8 cellular contexts compared by ENCODE assay signal in the genomic region with DNA sequence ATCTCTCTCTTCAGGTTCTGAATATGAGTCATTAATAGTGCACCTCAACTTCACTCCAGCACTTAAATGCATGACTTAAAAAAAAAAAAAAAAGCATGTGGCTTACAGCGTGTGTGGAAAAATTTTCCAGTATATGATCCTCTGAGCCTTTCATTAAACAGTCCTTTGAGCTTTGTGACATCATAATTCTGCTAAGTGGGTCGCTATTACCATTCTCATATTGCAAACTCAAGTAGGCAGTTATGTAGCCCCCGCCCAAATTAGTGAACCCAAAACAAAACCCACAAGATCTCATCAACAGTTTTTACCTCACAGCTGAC. TPM values are rescaled to one million over a fixed set of nuclear protein-coding genes. Genes with fewer than 3 reads are reported as not detected.
DNase-seq lines count a peak whose midpoint lies in the region; ATAC-seq and TF ChIP-seq lines count a peak whose summit lies in the region.

No MANE protein-coding gene starts in this region.

- H3K4me1 ChIP-seq in RWPE2 (ENCODE audit: insufficient read depth, poor library complexity, severe bottlenecking) (peaks cover 8% of the 10 kb centered on the region), sigmoid colon (peaks cover 0 to 14% (median 6%) of the 10 kb centered on the region in 4 donors)

- H3K4me3 ChIP-seq in RWPE2 (ENCODE audit: severe bottlenecking), result peak overlapping the region; percentile 91
- H3K4me3 ChIP-seq in fibroblast of mammary gland (ENCODE audit: control insufficient read depth, low read depth, low read length), result peak overlapping the region; percentile 71
- H3K4me3 ChIP-seq in sigmoid colon, result peak overlapping the region; percentile 64 to 91 (median 70)

- intact Hi-C loops in sigmoid colon (cut with DNase I), result loop anchor here (10.0 kb wide), 1 partner anchor 196 kb away; a partner anchor contains a TSS

- DNase-seq in RWPE2 (ENCODE audit: low spot score) (no peak), fibroblast of mammary gland (ENCODE audit: low read depth) (peak; percentile 12), sigmoid colon (no peak), NCI-H1105 treated with DMSO at 0.1 percent for 48 hours (lab: John Stamatoyannopoulos, UW) (no peak), omental fat pad (ENCODE audit: low spot score) (no peak)

- TF ChIP-seq POLR2A in sigmoid colon (IDR thresholded peaks at IDR 0.05), result no peak

- H3K27me3 ChIP-seq in RWPE2 (ENCODE audit: insufficient read depth, poor library complexity, severe bottlenecking), result no peaks in the 10 kb centered on the region
- no peaks in the 10 kb centered on the region for H3K27me3 ChIP-seq in sigmoid colon

- TF ChIP-seq EP300 in sigmoid colon (IDR thresholded peaks at IDR 0.05), result no peak

- peak overlapping the region; percentile 78 for H3K27ac ChIP-seq in RWPE2 (ENCODE audit: poor library complexity, severe bottlenecking)
- H3K27ac ChIP-seq in sigmoid colon, result peak overlapping the region; percentile 82 to 95 (median 90)

- ATAC-seq in GM18858 (IDR thresholded peaks at IDR 0.05; ENCODE audit: unreplicated experiment), result peak; percentile 1
- ATAC-seq in RWPE2 (ENCODE audit: low read depth), result no peak
- no peak for ATAC-seq in HG03045 (IDR thresholded peaks at IDR 0.05; ENCODE audit: unreplicated experiment)
- no peak for ATAC-seq in omental fat pad (ENCODE audit: low FRiP score)
- ATAC-seq in HG02973 (IDR thresholded peaks at IDR 0.05; ENCODE audit: unreplicated experiment), result no peak

- TF ChIP-seq CTCF in RWPE2 (IDR thresholded peaks at IDR 0.05; ENCODE audit: poor library complexity, severe bottlenecking), result no peak
- no peak for TF ChIP-seq CTCF in fibroblast of mammary gland (conservative IDR thresholded peaks at IDR 0.05; ENCODE audit: control insufficient read depth, insufficient read depth, low read depth, low read length)
- TF ChIP-seq CTCF in sigmoid colon (IDR thresholded peaks at IDR 0.05), result no peak
- no peak for TF ChIP-seq CTCF in omental fat pad (IDR thresholded peaks at IDR 0.05)

- 7 to 12% methylated on average over 3 of the region's 3 CpGs for WGBS in sigmoid colon, 2 donors

- H3K9me3 ChIP-seq in RWPE2 (ENCODE audit: severe bottlenecking), result no peaks in the 10 kb centered on the region
- H3K9me3 ChIP-seq in sigmoid colon, result no peaks in the 10 kb centered on the region

- peaks cover 34% of the 10 kb centered on the region for H3K36me3 ChIP-seq in RWPE2 (ENCODE audit: low read depth)
- peaks cover 9 to 28% (median 13%) of the 10 kb centered on the region in 4 donors for H3K36me3 ChIP-seq in sigmoid colon

RNA-seq across cellular contexts. Expression of a gene that starts 0.7 kb away (rescaled TPM):
- 10 to 100 TPM; 15.5 to 25.7 (median 20.4) TPM for total RNA-seq in sigmoid colon
- 1 to 10 TPM; 4.8 to 9.7 (median 7.9) TPM for polyA plus RNA-seq in sigmoid colon
- 10 to 100 TPM; 16.9 to 29.5 (median 21.5) TPM for total RNA-seq in omental fat pad

RNA-seq across cellular contexts. Expression of a gene that starts 58.0 kb away (rescaled TPM):
- total RNA-seq in sigmoid colon (1 to 10 TPM in 3 of 4 donors, under 1 TPM in 1; 0.33 to 7.5 (median 3.6) TPM), omental fat pad (1 to 10 TPM in 3 of 4 donors, under 1 TPM in 1; 0.72 to 4.3 (median 1.2) TPM)
- under 1 TPM in 2 of 3 donors, not detected in 1; under 0.01 to 0.35 TPM for polyA plus RNA-seq in sigmoid colon
